ENCODE assay signal across 1 cellular context in genomic region chr17:16419074-16419928, GRCh38.
TF ChIP-seq lines count a peak whose summit lies in the region.

No MANE protein-coding gene starts in this region.

TF ChIP-seq in HEK293, 187 proteins besides CTCF, POLR2A, EP300 and RAD21 (continued from another document):
- TF ChIP-seq, protein P1, sequence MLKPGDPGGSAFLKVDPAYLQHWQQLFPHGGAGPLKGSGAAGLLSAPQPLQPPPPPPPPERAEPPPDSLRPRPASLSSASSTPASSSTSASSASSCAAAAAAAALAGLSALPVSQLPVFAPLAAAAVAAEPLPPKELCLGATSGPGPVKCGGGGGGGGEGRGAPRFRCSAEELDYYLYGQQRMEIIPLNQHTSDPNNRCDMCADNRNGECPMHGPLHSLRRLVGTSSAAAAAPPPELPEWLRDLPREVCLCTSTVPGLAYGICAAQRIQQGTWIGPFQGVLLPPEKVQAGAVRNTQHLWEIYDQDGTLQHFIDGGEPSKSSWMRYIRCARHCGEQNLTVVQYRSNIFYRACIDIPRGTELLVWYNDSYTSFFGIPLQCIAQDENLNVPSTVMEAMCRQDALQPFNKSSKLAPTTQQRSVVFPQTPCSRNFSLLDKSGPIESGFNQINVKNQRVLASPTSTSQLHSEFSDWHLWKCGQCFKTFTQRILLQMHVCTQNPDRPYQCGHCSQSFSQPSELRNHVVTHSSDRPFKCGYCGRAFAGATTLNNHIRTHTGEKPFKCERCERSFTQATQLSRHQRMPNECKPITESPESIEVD (tag by site-specific recombination; IDR thresholded peaks at IDR 0.05), result peak; percentile 67; the same call in 1 of the 2 replicates
- TF ChIP-seq GLIS1 (tag by site-specific recombination; IDR thresholded peaks at IDR 0.05), result peak; percentile 69
- TF ChIP-seq KLF1 (tag by site-specific recombination; IDR thresholded peaks at IDR 0.05), result no peak
- TF ChIP-seq, protein P2, sequence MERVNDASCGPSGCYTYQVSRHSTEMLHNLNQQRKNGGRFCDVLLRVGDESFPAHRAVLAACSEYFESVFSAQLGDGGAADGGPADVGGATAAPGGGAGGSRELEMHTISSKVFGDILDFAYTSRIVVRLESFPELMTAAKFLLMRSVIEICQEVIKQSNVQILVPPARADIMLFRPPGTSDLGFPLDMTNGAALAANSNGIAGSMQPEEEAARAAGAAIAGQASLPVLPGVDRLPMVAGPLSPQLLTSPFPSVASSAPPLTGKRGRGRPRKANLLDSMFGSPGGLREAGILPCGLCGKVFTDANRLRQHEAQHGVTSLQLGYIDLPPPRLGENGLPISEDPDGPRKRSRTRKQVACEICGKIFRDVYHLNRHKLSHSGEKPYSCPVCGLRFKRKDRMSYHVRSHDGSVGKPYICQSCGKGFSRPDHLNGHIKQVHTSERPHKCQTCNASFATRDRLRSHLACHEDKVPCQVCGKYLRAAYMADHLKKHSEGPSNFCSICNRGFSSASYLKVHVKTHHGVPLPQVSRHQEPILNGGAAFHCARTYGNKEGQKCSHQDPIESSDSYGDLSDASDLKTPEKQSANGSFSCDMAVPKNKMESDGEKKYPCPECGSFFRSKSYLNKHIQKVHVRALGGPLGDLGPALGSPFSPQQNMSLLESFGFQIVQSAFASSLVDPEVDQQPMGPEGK (tag by site-specific recombination; IDR thresholded peaks at IDR 0.05), result 0 out of 2 replicates have a peak, but pooled peaks have one; percentile 24
- TF ChIP-seq, protein P3, sequence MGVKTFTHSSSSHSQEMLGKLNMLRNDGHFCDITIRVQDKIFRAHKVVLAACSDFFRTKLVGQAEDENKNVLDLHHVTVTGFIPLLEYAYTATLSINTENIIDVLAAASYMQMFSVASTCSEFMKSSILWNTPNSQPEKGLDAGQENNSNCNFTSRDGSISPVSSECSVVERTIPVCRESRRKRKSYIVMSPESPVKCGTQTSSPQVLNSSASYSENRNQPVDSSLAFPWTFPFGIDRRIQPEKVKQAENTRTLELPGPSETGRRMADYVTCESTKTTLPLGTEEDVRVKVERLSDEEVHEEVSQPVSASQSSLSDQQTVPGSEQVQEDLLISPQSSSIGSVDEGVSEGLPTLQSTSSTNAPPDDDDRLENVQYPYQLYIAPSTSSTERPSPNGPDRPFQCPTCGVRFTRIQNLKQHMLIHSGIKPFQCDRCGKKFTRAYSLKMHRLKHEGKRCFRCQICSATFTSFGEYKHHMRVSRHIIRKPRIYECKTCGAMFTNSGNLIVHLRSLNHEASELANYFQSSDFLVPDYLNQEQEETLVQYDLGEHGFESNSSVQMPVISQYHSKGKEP (tag by site-specific recombination; IDR thresholded peaks at IDR 0.05), result peak; percentile 61
- peak; percentile 36; the same call in 1 of the 2 replicates for TF ChIP-seq INSM2 (tag by site-specific recombination; IDR thresholded peaks at IDR 0.05)
- TF ChIP-seq ZNF335 (tag by site-specific recombination; conservative IDR thresholded peaks at IDR 0.05), result peak; percentile 68
- no peak for TF ChIP-seq ZNF214 (tag by site-specific recombination; IDR thresholded peaks at IDR 0.05; ENCODE audit: borderline replicate concordance)
- TF ChIP-seq ZNF248 (tag by site-specific recombination; IDR thresholded peaks at IDR 0.05), result no peak
- TF ChIP-seq ZNF341 (tag by site-specific recombination; IDR thresholded peaks at IDR 0.05; ENCODE audit: low read depth), result peak; percentile 63
- TF ChIP-seq ZNF501 (tag by site-specific recombination; IDR thresholded peaks at IDR 0.05), result no peak
- TF ChIP-seq ZEB2 (tag by site-specific recombination; IDR thresholded peaks at IDR 0.05), result peak; percentile 49; the same call in 1 of the 2 replicates
- TF ChIP-seq GLIS2 (tag by site-specific recombination; IDR thresholded peaks at IDR 0.05), result peak; percentile 72
- TF ChIP-seq ZNF292 (tag by site-specific recombination; IDR thresholded peaks at IDR 0.05; ENCODE audit: borderline replicate concordance, low read depth), result no peak
- 0 out of 2 replicates have a peak, but pooled peaks have one; percentile 27 for TF ChIP-seq ZNF768 (tag by site-specific recombination; IDR thresholded peaks at IDR 0.05)
- TF ChIP-seq, protein P4, sequence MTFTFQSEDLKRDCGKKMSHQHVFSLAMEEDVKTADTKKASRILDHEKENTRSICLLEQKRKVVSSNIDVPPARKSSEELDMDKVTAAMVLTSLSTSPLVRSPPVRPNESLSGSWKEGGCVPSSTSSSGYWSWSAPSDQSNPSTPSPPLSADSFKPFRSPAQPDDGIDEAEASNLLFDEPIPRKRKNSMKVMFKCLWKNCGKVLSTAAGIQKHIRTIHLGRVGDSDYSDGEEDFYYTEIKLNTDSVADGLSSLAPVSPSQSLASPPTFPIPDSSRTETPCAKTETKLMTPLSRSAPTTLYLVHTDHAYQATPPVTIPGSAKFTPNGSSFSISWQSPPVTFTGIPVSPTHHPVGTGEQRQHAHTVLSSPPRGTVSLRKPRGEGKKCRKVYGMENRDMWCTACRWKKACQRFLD (tag by site-specific recombination; IDR thresholded peaks at IDR 0.05), result no peak
- peak; percentile 96 for TF ChIP-seq SP7 (tag by site-specific recombination; IDR thresholded peaks at IDR 0.05)
- 0 out of 2 replicates have a peak, but pooled peaks have one; percentile 40 for TF ChIP-seq ZNF518A (tag by site-specific recombination; conservative IDR thresholded peaks at IDR 0.05; ENCODE audit: low read depth)
- peak; percentile 75 for TF ChIP-seq PRDM10 (tag by site-specific recombination; IDR thresholded peaks at IDR 0.05)
- TF ChIP-seq ZNF600 (tag by site-specific recombination; IDR thresholded peaks at IDR 0.05), result 0 out of 2 replicates have a peak, but pooled peaks have one; percentile 44
- 0 out of 2 replicates have a peak, but pooled peaks have one; percentile 16 for TF ChIP-seq ZNF629 (tag by site-specific recombination; IDR thresholded peaks at IDR 0.05)
- peak; percentile 79 for TF ChIP-seq OSR2 (tag by site-specific recombination; IDR thresholded peaks at IDR 0.05)
